8 cellular contexts compared by ENCODE assay signal in the genomic region with DNA sequence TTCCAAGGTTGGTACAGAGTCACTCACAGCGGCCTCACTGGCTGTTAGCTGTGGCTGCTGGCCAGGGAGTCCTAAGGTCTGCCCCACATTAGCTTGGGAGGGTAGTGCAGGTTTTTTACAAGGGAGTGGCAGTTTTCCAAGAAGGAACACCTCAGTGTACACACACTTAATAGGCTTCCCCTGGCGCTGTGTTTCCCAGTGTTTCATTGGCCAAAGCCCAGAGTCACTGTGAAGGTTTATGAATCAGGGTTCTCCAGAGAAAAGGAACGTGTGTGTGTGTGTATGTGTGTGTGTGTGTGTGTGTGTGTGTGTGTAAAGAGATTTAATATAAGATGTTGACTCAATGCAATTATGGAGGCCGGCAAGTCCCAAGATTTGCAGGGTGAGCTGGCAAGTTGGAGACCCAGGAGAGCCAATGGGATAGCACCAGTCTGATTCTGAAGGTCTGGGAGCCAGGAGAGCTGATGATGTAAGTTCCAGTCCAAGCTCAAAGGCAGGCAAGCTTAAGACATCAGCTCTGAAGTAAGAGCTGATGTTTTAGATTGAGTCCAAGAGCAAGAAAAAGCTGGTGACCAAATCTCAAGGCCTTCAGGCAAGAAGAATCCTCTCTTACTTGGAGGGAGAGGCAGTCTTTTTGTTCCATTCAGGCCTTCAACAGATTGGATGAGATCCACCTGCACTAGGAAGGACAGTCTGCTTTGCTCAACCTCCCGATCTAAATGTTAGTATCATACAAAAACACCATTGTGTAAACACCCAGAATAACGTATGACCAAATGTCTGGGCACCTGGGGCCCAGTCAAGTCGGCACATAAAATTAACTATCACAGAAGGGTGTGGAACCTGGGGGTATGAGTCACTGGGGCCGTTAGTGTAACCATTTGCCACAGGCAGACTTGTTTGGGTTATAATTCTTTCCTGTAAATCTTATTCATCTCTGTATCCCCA.
DNase-seq lines count a peak whose midpoint lies in the region; ATAC-seq and TF ChIP-seq lines count a peak whose summit lies in the region.

No MANE protein-coding gene starts in this region.

- no peak overlapping the region for H3K27ac ChIP-seq in right cardiac atrium (ENCODE audit: low read length)

- no peaks in the 10 kb centered on the region for H3K27me3 Mint-ChIP-seq in natural killer cell treated with Interleukin-12 subunit alpha and Interleukin-12 subunit beta and Interleukin-15 and Interleukin-18, amount 100 ng/mL, for 72 hours
- no peaks in the 10 kb centered on the region for H3K27me3 Mint-ChIP-seq in natural killer cell (ENCODE audit: low read depth in 2 of 2)

- WGBS in right cardiac atrium = 66% methylated on average over 8 of the region's 8 CpGs

- peak overlapping the region; percentile 70 to 82 for H3K27ac Mint-ChIP-seq in natural killer cell treated with Interleukin-12 subunit alpha and Interleukin-12 subunit beta and Interleukin-15 and Interleukin-18, amount 100 ng/mL, for 72 hours
- peak overlapping the region in 1 of 2 donors; percentile 29 for H3K27ac Mint-ChIP-seq in natural killer cell

- peaks cover 5% of the 10 kb centered on the region for H3K4me1 ChIP-seq in right cardiac atrium (ENCODE audit: control insufficient read depth, insufficient read depth, low read length)

- peak overlapping the region; percentile 82 for H3K4me3 Mint-ChIP-seq in natural killer cell treated with Interleukin-12 subunit alpha and Interleukin-12 subunit beta and Interleukin-15 and Interleukin-18, amount 100 ng/mL, for 72 hours
- H3K4me3 Mint-ChIP-seq in natural killer cell = no peak overlapping the region

- no peaks in the 10 kb centered on the region for H3K36me3 Mint-ChIP-seq in natural killer cell treated with Interleukin-12 subunit alpha and Interleukin-12 subunit beta and Interleukin-15 and Interleukin-18, amount 100 ng/mL, for 72 hours
- H3K36me3 Mint-ChIP-seq in natural killer cell = no peaks in the 10 kb centered on the region

- H3K9me3 Mint-ChIP-seq in natural killer cell treated with Interleukin-12 subunit alpha and Interleukin-12 subunit beta and Interleukin-15 and Interleukin-18, amount 100 ng/mL, for 72 hours = peaks cover 3% of the 10 kb centered on the region
- H3K9me3 Mint-ChIP-seq in natural killer cell = no peaks in the 10 kb centered on the region

- no peaks in the 10 kb centered on the region for H3K9me3 ChIP-seq in right cardiac atrium (ENCODE audit: control insufficient read depth, low read length)

- intact Hi-C loops in natural killer cell (cut with micrococcal nuclease) (no loop called here), right cardiac atrium (cut with DNase I) (no loop called here)

- TF ChIP-seq CTCF in natural killer cell (IDR thresholded peaks at IDR 0.05) = no peak

- no peak for DNase-seq in natural killer cell treated with Interleukin-12 subunit alpha and Interleukin-12 subunit beta and Interleukin-15 and Interleukin-18, amount 100 ng/mL, for 72 hours (ENCODE audit: low spot score)
- DNase-seq in natural killer cell (no peak), activated T-cell treated with anti-CD3 and anti-CD28 coated beads for 24 hours (ENCODE audit: low read depth) (peak; percentile 52), right cardiac atrium (peak in 1 of 3 donors; percentile 28), CD1c-positive myeloid dendritic cell (ENCODE audit: extremely low spot score) (no peak), SHP77 treated with DMSO at 0.1 percent for 48 hours (lab: John Stamatoyannopoulos, UW) (no peak)
- peak; percentile 30 to 43 for DNase-seq in stimulated activated CD8-positive, alpha-beta memory T cell treated with anti-CD3 and anti-CD28 coated beads, Interleukin-2, amount 100 ng/mL, for 48 hours (ENCODE audit: low read depth in 2 of 2)

- no peak overlapping the region for H3K4me3 ChIP-seq in right cardiac atrium (ENCODE audit: low read length)

- H3K27me3 ChIP-seq in right cardiac atrium (ENCODE audit: control insufficient read depth, insufficient read depth) = no peaks in the 10 kb centered on the region

- H3K4me1 Mint-ChIP-seq in natural killer cell treated with Interleukin-12 subunit alpha and Interleukin-12 subunit beta and Interleukin-15 and Interleukin-18, amount 100 ng/mL, for 72 hours (ENCODE audit: low read depth in 2 of 2) = peaks cover 30 to 44% of the 10 kb centered on the region in 2 donors
- H3K4me1 Mint-ChIP-seq in natural killer cell = peaks cover 18 to 25% of the 10 kb centered on the region in 2 donors

- peak; percentile 55 to 90 for ATAC-seq in natural killer cell treated with Interleukin-12 subunit alpha and Interleukin-12 subunit beta and Interleukin-15 and Interleukin-18, amount 100 ng/mL, for 72 hours
- ATAC-seq in natural killer cell (no peak), right cardiac atrium (peak; percentile 44 to 52), HG03175 (IDR thresholded peaks at IDR 0.05; ENCODE audit: unreplicated experiment) (no peak)

Comparison
In these comparisons a context has a peak if more than half of its experiments do, and no peak if none do; other contexts are left out.
1. ATAC-seq: peak in natural killer cell treated with Interleukin-12 subunit alpha and Interleukin-12 subunit beta and Interleukin-15 and Interleukin-18, amount 100 ng/mL, for 72 hours (2 of 2) and right cardiac atrium (2 of 2); none in natural killer cell (0 of 3) and HG03175 (single experiment).
2. DNase-seq: peak in activated T-cell treated with anti-CD3 and anti-CD28 coated beads for 24 hours (single experiment) and stimulated activated CD8-positive, alpha-beta memory T cell treated with anti-CD3 and anti-CD28 coated beads, Interleukin-2, amount 100 ng/mL, for 48 hours (2 of 2); none in natural killer cell treated with Interleukin-12 subunit alpha and Interleukin-12 subunit beta and Interleukin-15 and Interleukin-18, amount 100 ng/mL, for 72 hours (single experiment), natural killer cell (single experiment), CD1c-positive myeloid dendritic cell (single experiment) and SHP77 treated with DMSO at 0.1 percent for 48 hours (single experiment).